1 cellular context compared by ENCODE assay signal in the genomic region with DNA sequence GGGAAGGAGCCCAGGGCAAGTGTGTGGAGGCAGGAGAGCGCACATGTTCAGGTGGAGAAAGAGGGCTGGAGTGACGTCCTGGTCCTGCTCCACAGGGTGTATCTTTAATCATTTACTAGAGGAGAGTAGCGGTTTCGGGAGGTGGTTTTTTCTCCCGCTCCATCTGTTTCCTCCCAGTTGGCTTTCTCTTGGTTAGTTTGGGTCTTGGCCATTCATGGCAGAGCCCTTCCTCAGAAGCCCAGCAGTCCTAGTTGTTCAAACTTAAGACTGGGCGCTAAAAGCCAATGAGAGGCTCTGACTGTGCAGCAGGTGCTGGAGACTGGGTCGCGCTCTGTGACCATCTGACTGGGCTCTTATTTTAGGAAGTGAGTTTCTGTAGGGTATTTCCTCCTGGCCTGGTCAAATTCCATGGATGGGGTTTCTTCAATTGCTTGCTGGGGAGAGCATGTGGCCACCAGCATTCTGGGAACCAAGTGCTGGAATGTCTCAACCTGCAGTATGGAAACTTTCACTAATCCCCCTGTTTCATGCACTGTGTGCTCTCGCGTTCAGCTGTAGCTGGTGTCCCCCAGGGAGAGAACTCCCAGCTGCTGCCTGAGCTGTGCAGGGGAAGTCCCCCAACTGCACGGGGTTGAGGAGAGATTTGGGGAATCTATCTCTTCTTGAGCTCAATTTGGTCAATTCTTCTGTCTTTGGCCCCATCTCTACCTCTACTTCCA.
TF ChIP-seq lines count a peak whose summit lies in the region.

No MANE protein-coding gene starts in this region.

TF ChIP-seq in GM12878, 131 proteins besides CTCF, POLR2A, EP300 and RAD21:
- TF ChIP-seq SPI1 (IDR thresholded peaks at IDR 0.05; ENCODE audit: borderline replicate concordance, insufficient read depth, low read depth, low read length) (peak; percentile 38; the same call in 1 of the 2 replicates), IKZF1 (conservative IDR thresholded peaks at IDR 0.05) (peak; percentile 32; the same call in 1 of the 2 replicates), MTA2 (IDR thresholded peaks at IDR 0.05; ENCODE audit: low read depth) (no peak), TCF12 (IDR thresholded peaks at IDR 0.05; ENCODE audit: low read depth, low read length) (0 out of 2 replicates have a peak, but pooled peaks have one; percentile 33)
- TF ChIP-seq, protein P1, sequence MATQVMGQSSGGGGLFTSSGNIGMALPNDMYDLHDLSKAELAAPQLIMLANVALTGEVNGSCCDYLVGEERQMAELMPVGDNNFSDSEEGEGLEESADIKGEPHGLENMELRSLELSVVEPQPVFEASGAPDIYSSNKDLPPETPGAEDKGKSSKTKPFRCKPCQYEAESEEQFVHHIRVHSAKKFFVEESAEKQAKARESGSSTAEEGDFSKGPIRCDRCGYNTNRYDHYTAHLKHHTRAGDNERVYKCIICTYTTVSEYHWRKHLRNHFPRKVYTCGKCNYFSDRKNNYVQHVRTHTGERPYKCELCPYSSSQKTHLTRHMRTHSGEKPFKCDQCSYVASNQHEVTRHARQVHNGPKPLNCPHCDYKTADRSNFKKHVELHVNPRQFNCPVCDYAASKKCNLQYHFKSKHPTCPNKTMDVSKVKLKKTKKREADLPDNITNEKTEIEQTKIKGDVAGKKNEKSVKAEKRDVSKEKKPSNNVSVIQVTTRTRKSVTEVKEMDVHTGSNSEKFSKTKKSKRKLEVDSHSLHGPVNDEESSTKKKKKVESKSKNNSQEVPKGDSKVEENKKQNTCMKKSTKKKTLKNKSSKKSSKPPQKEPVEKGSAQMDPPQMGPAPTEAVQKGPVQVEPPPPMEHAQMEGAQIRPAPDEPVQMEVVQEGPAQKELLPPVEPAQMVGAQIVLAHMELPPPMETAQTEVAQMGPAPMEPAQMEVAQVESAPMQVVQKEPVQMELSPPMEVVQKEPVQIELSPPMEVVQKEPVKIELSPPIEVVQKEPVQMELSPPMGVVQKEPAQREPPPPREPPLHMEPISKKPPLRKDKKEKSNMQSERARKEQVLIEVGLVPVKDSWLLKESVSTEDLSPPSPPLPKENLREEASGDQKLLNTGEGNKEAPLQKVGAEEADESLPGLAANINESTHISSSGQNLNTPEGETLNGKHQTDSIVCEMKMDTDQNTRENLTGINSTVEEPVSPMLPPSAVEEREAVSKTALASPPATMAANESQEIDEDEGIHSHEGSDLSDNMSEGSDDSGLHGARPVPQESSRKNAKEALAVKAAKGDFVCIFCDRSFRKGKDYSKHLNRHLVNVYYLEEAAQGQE (IDR thresholded peaks at IDR 0.05; ENCODE audit: low read depth, low read length): no peak
